Comparison of ENCODE assay signal across 1 cellular context in the genomic region with DNA sequence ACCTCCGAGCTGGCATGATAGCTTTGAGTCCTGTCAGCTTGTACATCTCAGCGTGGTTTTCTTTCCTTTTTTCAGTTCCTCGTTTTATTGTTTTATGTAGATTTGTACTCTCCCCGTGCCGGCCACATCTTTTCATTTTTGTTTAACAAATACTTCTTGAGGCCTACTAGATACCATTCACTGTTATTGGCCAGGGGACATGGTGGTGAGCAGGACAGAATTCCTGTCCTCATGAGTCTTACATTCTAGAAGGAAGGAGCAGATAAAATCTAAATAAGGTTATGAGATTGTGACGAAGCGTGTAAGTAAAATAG.
TF ChIP-seq lines count a peak whose summit lies in the region.

No MANE protein-coding gene starts in this region.

TF ChIP-seq in GM12878, 131 proteins besides CTCF, POLR2A, EP300 and RAD21 (continues in another document):
- TF ChIP-seq CEBPB (IDR thresholded peaks at IDR 0.05; ENCODE audit: borderline replicate concordance in 1 of 2, low read depth in 2 of 2, low read length in 2 of 2) (no peak), CHD4 (IDR thresholded peaks at IDR 0.05) (no peak), FOS (IDR thresholded peaks at IDR 0.05; ENCODE audit: borderline replicate concordance, extremely low read depth, insufficient read length) (no peak), ZBTB11 (CRISPR knock-in tag; IDR thresholded peaks at IDR 0.05) (no peak), SREBF1 (IDR thresholded peaks at IDR 0.05; ENCODE audit: low read length) (no peak), PAX5 (IDR thresholded peaks at IDR 0.05; ENCODE audit: borderline replicate concordance, low read depth, low read length) (no peak), MTA2 (IDR thresholded peaks at IDR 0.05; ENCODE audit: low read depth) (no peak; the same call in 1 of the 2 replicates), POLR2AphosphoS2 (IDR thresholded peaks at IDR 0.05; ENCODE audit: low read depth, low read length) (no peak), SMARCA5 (IDR thresholded peaks at IDR 0.05) (no peak), RELB (IDR thresholded peaks at IDR 0.05; ENCODE audit: low read depth) (peak; percentile 80), FOXM1 (IDR thresholded peaks at IDR 0.05; ENCODE audit: low read depth, low read length) (peak; percentile 65; the same call in 1 of the 2 replicates), KLF5 (IDR thresholded peaks at IDR 0.05; ENCODE audit: partially characterized antibody) (peak; percentile 67), PKNOX1 (IDR thresholded peaks at IDR 0.05) (peak; percentile 89), TBL1XR1 (IDR thresholded peaks at IDR 0.05; ENCODE audit: low read depth, low read length) (peak; percentile 56; the same call in 1 of the 2 replicates), E2F8 (IDR thresholded peaks at IDR 0.05; ENCODE audit: low read depth, partially characterized antibody) (no peak), GABPA (IDR thresholded peaks at IDR 0.05; ENCODE audit: low read depth) (no peak), CHD2 (IDR thresholded peaks at IDR 0.05; ENCODE audit: borderline replicate concordance, low read depth, low read length) (no peak), PML (IDR thresholded peaks at IDR 0.05; ENCODE audit: low read length) (no peak), ZNF24 (IDR thresholded peaks at IDR 0.05) (no peak), ZZZ3 (IDR thresholded peaks at IDR 0.05; ENCODE audit: control insufficient read depth, insufficient read length, low read depth) (no peak), ZNF274 (IDR thresholded peaks at IDR 0.05; ENCODE audit: insufficient read depth, insufficient read length) (no peak), POU2F2 (IDR thresholded peaks at IDR 0.05; ENCODE audit: borderline replicate concordance, low read depth, low read length) (peak; percentile 95), NR2C2 (IDR thresholded peaks at IDR 0.05; ENCODE audit: borderline replicate concordance, control insufficient read depth, insufficient read length, low read depth) (no peak), IKZF1 (conservative IDR thresholded peaks at IDR 0.05) (no peak), NKRF (conservative IDR thresholded peaks at IDR 0.05) (0 out of 2 replicates have a peak, but pooled peaks have one; percentile 1), CBFB (IDR thresholded peaks at IDR 0.05; ENCODE audit: low read depth) (peak; percentile 70), BACH1 (IDR thresholded peaks at IDR 0.05; ENCODE audit: borderline replicate concordance) (no peak), PBX3 (IDR thresholded peaks at IDR 0.05; ENCODE audit: insufficient replicate concordance, low read depth, low read length) (peak; percentile 72), MAX (IDR thresholded peaks at IDR 0.05; ENCODE audit: low read depth, low read length) (no peak), SIX5 (IDR thresholded peaks at IDR 0.05; ENCODE audit: low read depth, low read length, severe bottlenecking) (no peak), MEF2B (IDR thresholded peaks at IDR 0.05; ENCODE audit: partially characterized antibody, poor library complexity, severe bottlenecking) (no peak), MYC (IDR thresholded peaks at IDR 0.05; ENCODE audit: insufficient read depth, insufficient read length, insufficient replicate concordance, low read length, severe bottlenecking) (no peak), BCL11A (IDR thresholded peaks at IDR 0.05; ENCODE audit: low read depth, low read length) (0 out of 2 replicates have a peak, but pooled peaks have one; percentile 18), HDAC2 (IDR thresholded peaks at IDR 0.05) (no peak), NRF1 (conservative IDR thresholded peaks at IDR 0.05; ENCODE audit: low read depth, low read length) (no peak), TCF3 (IDR thresholded peaks at IDR 0.05; ENCODE audit: borderline replicate concordance, insufficient read depth, low read depth, low read length) (no peak), CREB1 (IDR thresholded peaks at IDR 0.05; ENCODE audit: low read depth) (peak; percentile 29; the same call in 1 of the 2 replicates)
- TF ChIP-seq, protein P1, sequence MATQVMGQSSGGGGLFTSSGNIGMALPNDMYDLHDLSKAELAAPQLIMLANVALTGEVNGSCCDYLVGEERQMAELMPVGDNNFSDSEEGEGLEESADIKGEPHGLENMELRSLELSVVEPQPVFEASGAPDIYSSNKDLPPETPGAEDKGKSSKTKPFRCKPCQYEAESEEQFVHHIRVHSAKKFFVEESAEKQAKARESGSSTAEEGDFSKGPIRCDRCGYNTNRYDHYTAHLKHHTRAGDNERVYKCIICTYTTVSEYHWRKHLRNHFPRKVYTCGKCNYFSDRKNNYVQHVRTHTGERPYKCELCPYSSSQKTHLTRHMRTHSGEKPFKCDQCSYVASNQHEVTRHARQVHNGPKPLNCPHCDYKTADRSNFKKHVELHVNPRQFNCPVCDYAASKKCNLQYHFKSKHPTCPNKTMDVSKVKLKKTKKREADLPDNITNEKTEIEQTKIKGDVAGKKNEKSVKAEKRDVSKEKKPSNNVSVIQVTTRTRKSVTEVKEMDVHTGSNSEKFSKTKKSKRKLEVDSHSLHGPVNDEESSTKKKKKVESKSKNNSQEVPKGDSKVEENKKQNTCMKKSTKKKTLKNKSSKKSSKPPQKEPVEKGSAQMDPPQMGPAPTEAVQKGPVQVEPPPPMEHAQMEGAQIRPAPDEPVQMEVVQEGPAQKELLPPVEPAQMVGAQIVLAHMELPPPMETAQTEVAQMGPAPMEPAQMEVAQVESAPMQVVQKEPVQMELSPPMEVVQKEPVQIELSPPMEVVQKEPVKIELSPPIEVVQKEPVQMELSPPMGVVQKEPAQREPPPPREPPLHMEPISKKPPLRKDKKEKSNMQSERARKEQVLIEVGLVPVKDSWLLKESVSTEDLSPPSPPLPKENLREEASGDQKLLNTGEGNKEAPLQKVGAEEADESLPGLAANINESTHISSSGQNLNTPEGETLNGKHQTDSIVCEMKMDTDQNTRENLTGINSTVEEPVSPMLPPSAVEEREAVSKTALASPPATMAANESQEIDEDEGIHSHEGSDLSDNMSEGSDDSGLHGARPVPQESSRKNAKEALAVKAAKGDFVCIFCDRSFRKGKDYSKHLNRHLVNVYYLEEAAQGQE (IDR thresholded peaks at IDR 0.05; ENCODE audit: low read depth, low read length) = no peak
- TF ChIP-seq, protein P2, sequence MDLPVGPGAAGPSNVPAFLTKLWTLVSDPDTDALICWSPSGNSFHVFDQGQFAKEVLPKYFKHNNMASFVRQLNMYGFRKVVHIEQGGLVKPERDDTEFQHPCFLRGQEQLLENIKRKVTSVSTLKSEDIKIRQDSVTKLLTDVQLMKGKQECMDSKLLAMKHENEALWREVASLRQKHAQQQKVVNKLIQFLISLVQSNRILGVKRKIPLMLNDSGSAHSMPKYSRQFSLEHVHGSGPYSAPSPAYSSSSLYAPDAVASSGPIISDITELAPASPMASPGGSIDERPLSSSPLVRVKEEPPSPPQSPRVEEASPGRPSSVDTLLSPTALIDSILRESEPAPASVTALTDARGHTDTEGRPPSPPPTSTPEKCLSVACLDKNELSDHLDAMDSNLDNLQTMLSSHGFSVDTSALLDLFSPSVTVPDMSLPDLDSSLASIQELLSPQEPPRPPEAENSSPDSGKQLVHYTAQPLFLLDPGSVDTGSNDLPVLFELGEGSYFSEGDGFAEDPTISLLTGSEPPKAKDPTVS (IDR thresholded peaks at IDR 0.05; ENCODE audit: low read depth, low read length) = no peak
- TF ChIP-seq, protein P3, sequence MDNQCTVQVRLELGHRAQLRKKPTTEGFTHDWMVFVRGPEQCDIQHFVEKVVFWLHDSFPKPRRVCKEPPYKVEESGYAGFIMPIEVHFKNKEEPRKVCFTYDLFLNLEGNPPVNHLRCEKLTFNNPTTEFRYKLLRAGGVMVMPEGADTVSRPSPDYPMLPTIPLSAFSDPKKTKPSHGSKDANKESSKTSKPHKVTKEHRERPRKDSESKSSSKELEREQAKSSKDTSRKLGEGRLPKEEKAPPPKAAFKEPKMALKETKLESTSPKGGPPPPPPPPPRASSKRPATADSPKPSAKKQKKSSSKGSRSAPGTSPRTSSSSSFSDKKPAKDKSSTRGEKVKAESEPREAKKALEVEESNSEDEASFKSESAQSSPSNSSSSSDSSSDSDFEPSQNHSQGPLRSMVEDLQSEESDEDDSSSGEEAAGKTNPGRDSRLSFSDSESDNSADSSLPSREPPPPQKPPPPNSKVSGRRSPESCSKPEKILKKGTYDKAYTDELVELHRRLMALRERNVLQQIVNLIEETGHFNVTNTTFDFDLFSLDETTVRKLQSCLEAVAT (IDR thresholded peaks at IDR 0.05) = no peak; the same call in 1 of the 2 replicates
